In genomic region chr20:21503345-21503744, GRCh38 we compare ENCODE assay signal across 9 cellular contexts. TPM values are rescaled to one million over a fixed set of nuclear protein-coding genes. Genes with fewer than 3 reads are reported as not detected.
DNase-seq lines count a peak whose midpoint lies in the region; ATAC-seq and TF ChIP-seq lines count a peak whose summit lies in the region.
"Had no signal": no experiment of that assay in that cellular context is flagged by ENCODE, and none has a peak within 500 bp of the region (broad histone marks: within the 10 kb centered on the region; RNA-seq: fewer than 3 reads in every experiment).

No MANE protein-coding gene starts in this region.

- H3K27me3 Mint-ChIP-seq in chondrocyte (ENCODE audit: low read depth) = peaks cover 77% of the 10 kb centered on the region

- DNase-seq in foreskin melanocyte (peak; percentile 83), activated gamma-delta T cell treated with Interleukin-2 at 50 U/mL for 16 hours (no peak), transverse colon (no peak), chondrocyte (ENCODE audit: low spot score) (no peak), HuH-7.5 (ENCODE audit: low spot score) (no peak)

- ATAC-seq in GM18502 (IDR thresholded peaks at IDR 0.05; ENCODE audit: poor library complexity, unreplicated experiment) (peak; percentile 88), GM21576 (IDR thresholded peaks at IDR 0.05; ENCODE audit: unreplicated experiment) (peak; percentile 88), HG03571 (IDR thresholded peaks at IDR 0.05; ENCODE audit: unreplicated experiment) (peak; percentile 83)
- ATAC-seq: left lobe of liver had no signal

- no peak for TF ChIP-seq EP300 in transverse colon (IDR thresholded peaks at IDR 0.05; ENCODE audit: low read depth)

- no peak overlapping the region for H3K27ac Mint-ChIP-seq in chondrocyte (ENCODE audit: unreplicated experiment)

- peaks cover 7 to 19% (median 13%) of the 10 kb centered on the region in 4 donors for H3K4me1 ChIP-seq in transverse colon

- H3K36me3 Mint-ChIP-seq in chondrocyte (ENCODE audit: low read depth) = peaks cover 2% of the 10 kb centered on the region

- no peaks in the 10 kb centered on the region for H3K9me3 ChIP-seq in transverse colon

- WGBS in transverse colon (ENCODE audit: low coverage in 1 of 2), 2 donors = 35 to 76% methylated on average over 2 to 4 of the region's 4 CpGs

- H3K4me3 Mint-ChIP-seq in chondrocyte (ENCODE audit: unreplicated experiment) = no peak overlapping the region

- H3K4me3 ChIP-seq in transverse colon = no peak overlapping the region

- intact Hi-C loops in transverse colon (cut with DNase I; ENCODE audit: low total_unique reads) = no loop called here

- peaks cover 10% of the 10 kb centered on the region for H3K4me1 Mint-ChIP-seq in chondrocyte (ENCODE audit: low read depth)

- H3K9me3 Mint-ChIP-seq in chondrocyte (ENCODE audit: low read depth) = no peaks in the 10 kb centered on the region

- peaks cover 81% of the 10 kb centered on the region for H3K27me3 ChIP-seq in transverse colon

- H3K27ac ChIP-seq in transverse colon = no peak overlapping the region

- TF ChIP-seq CTCF in transverse colon (IDR thresholded peaks at IDR 0.05) (no peak), chondrocyte (IDR thresholded peaks at IDR 0.05) (no peak)

- TF ChIP-seq POLR2A in transverse colon (IDR thresholded peaks at IDR 0.05) = no peak

- no peaks in the 10 kb centered on the region for H3K36me3 ChIP-seq in transverse colon

- in situ Hi-C loops in transverse colon (cut with MboI; ENCODE audit: low pct_ligation_motif_present in 1 of 4, low pct_unique_long_range_greater_than_20kb in 1 of 4, low sequenced_read_pairs in 3 of 4) = loop anchor here (5.0 to 25.0 kb wide), 6 partner anchors 266 to 641 kb away; no protein-coding TSS in a partner anchor

RNA-seq across cellular contexts. Expression of gene NKX2-2, which starts 10.5 kb away (rescaled TPM):
- total RNA-seq in transverse colon (1 to 10 TPM in 1 of 4 donors, under 1 TPM in 2, not detected in 1; 0.60 to 2.2 (median 0.82) TPM), chondrocyte (not detected in 3 replicates)
- total RNA-seq: left lobe of liver had no signal
